10 cellular contexts compared by ENCODE assay signal in genomic region chr5:91361055-91361701, GRCh38. TPM values are rescaled to one million over a fixed set of nuclear protein-coding genes. Genes with fewer than 3 reads are reported as not detected.
DNase-seq lines count a peak whose midpoint lies in the region; ATAC-seq and TF ChIP-seq lines count a peak whose summit lies in the region.
"Had no signal": no experiment of that assay in that cellular context is flagged by ENCODE, and none has a peak within 500 bp of the region (broad histone marks: within the 10 kb centered on the region; RNA-seq: fewer than 3 reads in every experiment).

No MANE protein-coding gene starts in this region.

- 79 to 82% (median 80%) methylated on average over 6 of the region's 6 CpGs for WGBS in ovary, 3 donors

- H3K4me3 Mint-ChIP-seq in MCF 10A (ENCODE audit: unreplicated experiment), result no peak overlapping the region

- peaks cover 18% of the 10 kb centered on the region for H3K36me3 Mint-ChIP-seq in MCF 10A (ENCODE audit: insufficient read depth, unreplicated experiment)

- H3K27ac ChIP-seq in ovary, result no peak overlapping the region

- intact Hi-C loops in ovary (cut with DNase I), result no loop called here
- intact Hi-C loops in MCF 10A (cut with micrococcal nuclease), result no loop called here

- H3K4me1 Mint-ChIP-seq in MCF 10A (ENCODE audit: insufficient read depth, unreplicated experiment), result peaks cover 19% of the 10 kb centered on the region

- ATAC-seq in GM18519 (IDR thresholded peaks at IDR 0.05; ENCODE audit: low FRiP score, unreplicated experiment) (peak; percentile 80), GM21528 (IDR thresholded peaks at IDR 0.05; ENCODE audit: low FRiP score, unreplicated experiment) (peak; percentile 82), HG03469 (IDR thresholded peaks at IDR 0.05; ENCODE audit: unreplicated experiment) (peak; percentile 90)
- ATAC-seq: PC-3 had no signal

- peaks cover 3% of the 10 kb centered on the region for H3K27me3 ChIP-seq in ovary

- POLR2A ChIA-PET in MCF 10A (lab: Yijun Ruan, JAX), result interaction anchor here (1.6 kb wide), 1 partner anchor 22 kb away, joined by 4 read pairs; the partner anchor contains the start of gene ARRDC3

- CTCF ChIA-PET in MCF 10A (lab: Yijun Ruan, JAX), result interaction anchor here (0.7 to 1.6 kb wide), 4 partner anchors 7 to 429 kb away, joined by 4 to 7 read pairs (median 6); no protein-coding TSS in a partner anchor

- TF ChIP-seq POLR2A in ovary (IDR thresholded peaks at IDR 0.05), result no peak

- H3K4me1 ChIP-seq in ovary (ENCODE audit: insufficient read depth), result no peaks in the 10 kb centered on the region

- H3K36me3 ChIP-seq in ovary, result no peaks in the 10 kb centered on the region

- H3K27me3 Mint-ChIP-seq in MCF 10A (ENCODE audit: insufficient read depth, unreplicated experiment), result no peaks in the 10 kb centered on the region

- no peak for TF ChIP-seq CTCF in ovary (IDR thresholded peaks at IDR 0.05)
- TF ChIP-seq CTCF in MCF 10A (IDR thresholded peaks at IDR 0.05; ENCODE audit: unreplicated experiment), result no peak

- no peak overlapping the region for H3K4me3 ChIP-seq in ovary

- no peaks in the 10 kb centered on the region for H3K9me3 Mint-ChIP-seq in MCF 10A (ENCODE audit: unreplicated experiment)

- TF ChIP-seq EP300 in ovary (IDR thresholded peaks at IDR 0.05), result no peak

- no peaks in the 10 kb centered on the region for H3K9me3 ChIP-seq in ovary

- BruUV-seq in MCF 10A (replicated peaks; lab: Mats Ljungman, UMichigan), result no TSS peak

- DNase-seq in germinal center (ENCODE audit: low spot score) (peak; percentile 13), ovary (no peak), hypothalamus (lab: John Stamatoyannopoulos, UW) (no peak), islet precursor cell (no peak), MCF 10A (ENCODE audit: unreplicated experiment) (no peak)
- DNase-seq: PC-3; stimulated activated CD4-positive, alpha-beta T cell treated with anti-CD3 and anti-CD28 coated beads, Interleukin-4, amount 100 ng/mL, for 4 hours had no signal

- H3K27ac Mint-ChIP-seq in MCF 10A (ENCODE audit: low read depth, unreplicated experiment), result no peak overlapping the region

RNA-seq across cellular contexts. Expression of gene ARRDC3, which starts 21.9 kb away (rescaled TPM):
- total RNA-seq in ovary, result 100 to 1,000 TPM in 5 of 7 donors, 10 to 100 TPM in 2; 47.4 to 176 (median 107) TPM
- 10 to 100 TPM; 30.2 to 49.9 TPM for polyA plus RNA-seq in ovary
- total RNA-seq in MCF 10A (2022), result 35.5 and 41.6 TPM in 2 replicates
